ENCODE assay signal across 8 cellular contexts in genomic region chr21:45644041-45644906, GRCh38. TPM values are rescaled to one million over a fixed set of nuclear protein-coding genes. Genes with fewer than 3 reads are reported as not detected.
A peak's percentile ranks its signal among the peaks of the same experiment; 100 is the strongest.
DNase-seq lines count a peak whose midpoint lies in the region; TF ChIP-seq lines count a peak whose summit lies in the region.

No MANE protein-coding gene starts in this region.

- H3K36me3 Mint-ChIP-seq in neural crest cell (ENCODE audit: low read depth) = no peaks in the 10 kb centered on the region

- no peak overlapping the region for H3K27ac Mint-ChIP-seq in neural crest cell (ENCODE audit: unreplicated experiment)

- H3K27me3 Mint-ChIP-seq in neural crest cell (ENCODE audit: low read depth) = peaks cover 63% of the 10 kb centered on the region

- H3K4me1 Mint-ChIP-seq in neural crest cell = peaks cover 10% of the 10 kb centered on the region

- no peak for TF ChIP-seq POLR2A in erythroblast (IDR thresholded peaks at IDR 0.05; ENCODE audit: low read length)

- DNase-seq in DMS 273 (lab: John Stamatoyannopoulos, UW; ENCODE audit: unreplicated experiment) (peak; percentile 65), DMS 273 treated with DMSO at 0.1 percent for 48 hours (lab: John Stamatoyannopoulos, UW) (no peak), NCI-H2227 treated with DMSO at 0.1 percent for 48 hours (lab: John Stamatoyannopoulos, UW) (peak; percentile 20), cerebellar cortex (ENCODE audit: low spot score) (peak; percentile 34), neural crest cell (ENCODE audit: low read depth, low spot score) (no peak), islet precursor cell (no peak), erythroblast (lab: John Stamatoyannopoulos, UW) (no peak)
- DNase-seq in effector CD4-positive, alpha-beta T cell = no peak

- H3K9me3 Mint-ChIP-seq in neural crest cell = no peaks in the 10 kb centered on the region

- H3K4me3 Mint-ChIP-seq in neural crest cell = peak overlapping the region; percentile 93

- TF ChIP-seq CTCF in neural crest cell (conservative IDR thresholded peaks at IDR 0.05) = no peak

RNA-seq across cellular contexts. Expression of gene PCBP3, which starts 0.7 kb away (rescaled TPM):
- total RNA-seq in neural crest cell = 5.1 and 5.6 TPM in 2 replicates

Comparison
In these comparisons a context has a peak if more than half of its experiments do, and no peak if none do; other contexts are left out.
1. DNase-seq: peak in DMS 273 (single experiment), NCI-H2227 treated with DMSO at 0.1 percent for 48 hours (single experiment) and cerebellar cortex (single experiment); none in DMS 273 treated with DMSO at 0.1 percent for 48 hours (single experiment), neural crest cell (single experiment), islet precursor cell (single experiment), erythroblast (0 of 2) and effector CD4-positive, alpha-beta T cell (single experiment).